In the genomic region with DNA sequence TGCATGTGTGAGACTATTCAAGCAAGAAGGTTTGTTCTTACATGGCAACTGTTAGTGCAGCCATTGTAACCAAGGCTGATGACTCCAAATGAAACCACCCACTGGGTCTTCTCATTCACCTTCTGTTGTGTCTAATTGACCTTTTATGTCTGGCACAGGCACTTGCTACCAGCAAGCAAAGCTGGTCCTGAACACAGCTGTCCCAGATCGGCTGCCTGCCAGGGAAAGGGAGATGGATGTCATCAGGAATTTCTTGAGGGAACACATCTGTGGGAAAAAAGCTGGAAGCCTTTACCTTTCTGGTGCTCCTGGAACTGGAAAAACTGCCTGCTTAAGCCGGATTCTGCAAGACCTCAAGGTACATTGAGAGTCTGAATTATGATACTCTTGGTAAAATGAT, we compare ENCODE assay signal across 12 cellular contexts. TPM values are rescaled to one million over a fixed set of nuclear protein-coding genes. Genes with fewer than 3 reads are reported as not detected.
DNase-seq lines count a peak whose midpoint lies in the region; ATAC-seq and TF ChIP-seq lines count a peak whose summit lies in the region.
"Had no signal": no experiment of that assay in that cellular context is flagged by ENCODE, and none has a peak within 500 bp of the region (broad histone marks: within the 10 kb centered on the region; RNA-seq: fewer than 3 reads in every experiment).

No MANE protein-coding gene starts in this region.

- H4K20me1 ChIP-seq in DND-41 (ENCODE audit: insufficient read depth, low read length): peaks cover 32% of the 10 kb centered on the region; the same call in 1 of the 2 replicates

- no peak for DNase-seq in activated CD4-positive, alpha-beta T cell treated with anti-CD3 and anti-CD28 coated beads, Interleukin-2, amount 10 ng/mL, durations not matched to agents 24 days and 14 days
- DNase-seq in activated CD4-positive, alpha-beta T cell treated with anti-CD3 and anti-CD28 coated beads for 48 hours: no peak
- no peak for DNase-seq in DND-41
- no peak for DNase-seq in RWPE1 (ENCODE audit: low spot score)
- DNase-seq in endodermal cell: no peak
- no peak for DNase-seq in left lung
- no peak for DNase-seq in NOMO-1 (lab: John Stamatoyannopoulos, UW; ENCODE audit: unreplicated experiment in 2 of 2)
- DNase-seq: NCI-H187, NCI-H774 had no signal

- CTCF ChIA-PET in RWPE1 (lab: Yijun Ruan, JAX): interaction anchor here (0.9 to 1.5 kb wide), 2 partner anchors 16 to 73 kb away, joined by 4 to 7 read pairs; no protein-coding TSS in a partner anchor

- H3K27ac ChIP-seq in DND-41 (ENCODE audit: low read length) (no peak overlapping the region), RWPE1 (peak overlapping the region; percentile 28), endodermal cell (ENCODE audit: low read depth, low read length) (no peak overlapping the region), left lung (no peak overlapping the region)

- H3K4me3 Mint-ChIP-seq in activated CD4-positive, alpha-beta T cell treated with anti-CD3 and anti-CD28 coated beads, Interleukin-2, amount 10 ng/mL, durations not matched to agents 24 days and 14 days: peak overlapping the region; percentile 65
- no peak overlapping the region for H3K4me3 Mint-ChIP-seq in endodermal cell

- no peaks in the 10 kb centered on the region for H3K9me3 Mint-ChIP-seq in activated CD4-positive, alpha-beta T cell treated with anti-CD3 and anti-CD28 coated beads, Interleukin-2, amount 10 ng/mL, durations not matched to agents 24 days and 14 days
- no peaks in the 10 kb centered on the region for H3K9me3 Mint-ChIP-seq in endodermal cell

- H3K79me2 ChIP-seq in DND-41 (ENCODE audit: insufficient read depth, low read length): peaks cover 67% of the 10 kb centered on the region

- H3K9me3 ChIP-seq in DND-41 (ENCODE audit: insufficient read depth, low read length, severe bottlenecking) (no peaks in the 10 kb centered on the region), endodermal cell (ENCODE audit: control insufficient read depth, low read length) (no peaks in the 10 kb centered on the region), left lung (no peaks in the 10 kb centered on the region)
- H3K9me3 ChIP-seq: A549 had no signal

- H3K36me3 Mint-ChIP-seq in activated CD4-positive, alpha-beta T cell treated with anti-CD3 and anti-CD28 coated beads, Interleukin-2, amount 10 ng/mL, durations not matched to agents 24 days and 14 days (ENCODE audit: low read depth): peaks cover 64% of the 10 kb centered on the region
- H3K36me3 Mint-ChIP-seq in endodermal cell (ENCODE audit: low read depth): peaks cover 48% of the 10 kb centered on the region

- H3K27ac Mint-ChIP-seq in activated CD4-positive, alpha-beta T cell treated with anti-CD3 and anti-CD28 coated beads, Interleukin-2, amount 10 ng/mL, durations not matched to agents 24 days and 14 days: peak overlapping the region; percentile 92
- peak overlapping the region; percentile 53 for H3K27ac Mint-ChIP-seq in endodermal cell

- H3K4me2 ChIP-seq in DND-41 (ENCODE audit: insufficient read depth, low read length): peak overlapping the region; percentile 79; the same call in 1 of the 2 replicates

- H3K4me1 Mint-ChIP-seq in activated CD4-positive, alpha-beta T cell treated with anti-CD3 and anti-CD28 coated beads, Interleukin-2, amount 10 ng/mL, durations not matched to agents 24 days and 14 days: peaks cover 46% of the 10 kb centered on the region
- peaks cover 16% of the 10 kb centered on the region for H3K4me1 Mint-ChIP-seq in endodermal cell

- H3K4me1 ChIP-seq in DND-41 (ENCODE audit: insufficient read depth, low read length): peaks cover 57% of the 10 kb centered on the region
- no peaks in the 10 kb centered on the region for H3K4me1 ChIP-seq in endodermal cell (ENCODE audit: control insufficient read depth, insufficient read depth, low read length)
- H3K4me1 ChIP-seq in left lung: peaks cover 0 to 19% of the 10 kb centered on the region in 2 donors

- H3K9ac ChIP-seq in DND-41 (ENCODE audit: low read depth, low read length): peak overlapping the region; percentile 1; the same call in 1 of the 2 replicates
- no peak overlapping the region for H3K9ac ChIP-seq in endodermal cell (ENCODE audit: extremely low read depth, low read length, poor library complexity, severe bottlenecking)

- H3K27me3 ChIP-seq in DND-41 (ENCODE audit: insufficient read depth, low read length, poor library complexity) (no peaks in the 10 kb centered on the region), endodermal cell (ENCODE audit: control insufficient read depth, insufficient read depth, low read length, poor library complexity, severe bottlenecking) (no peaks in the 10 kb centered on the region), left lung (no peaks in the 10 kb centered on the region)

- H2AFZ ChIP-seq in DND-41 (ENCODE audit: low read depth, low read length): no peak overlapping the region

- no peak for ATAC-seq in DND-41 (ENCODE audit: insufficient read depth, low read depth)
- no peak for ATAC-seq in left lung
- no peak for ATAC-seq in GM18858 (IDR thresholded peaks at IDR 0.05; ENCODE audit: unreplicated experiment)
- ATAC-seq: HepG2 had no signal

- POLR2A ChIA-PET in RWPE1 (lab: Yijun Ruan, JAX; ENCODE audit: low non-redundant PET): no interaction called here

- no peak for TF ChIP-seq CTCF in DND-41 (IDR thresholded peaks at IDR 0.05; ENCODE audit: borderline replicate concordance, extremely low read depth, low read length, poor library complexity, severe bottlenecking)
- TF ChIP-seq CTCF in RWPE1 (conservative IDR thresholded peaks at IDR 0.05; ENCODE audit: low read depth): no peak
- TF ChIP-seq CTCF in endodermal cell (conservative IDR thresholded peaks at IDR 0.05): no peak
- no peak for TF ChIP-seq CTCF in left lung (IDR thresholded peaks at IDR 0.05)

- peak overlapping the region in 1 of 2 experiments; percentile 7; a peak in 1 of 4 replicates for H3K4me3 ChIP-seq in DND-41 (ENCODE audit: low read depth in 1 of 2, low read length in 2 of 2)
- H3K4me3 ChIP-seq in endodermal cell (ENCODE audit: low read length): no peak overlapping the region
- no peak overlapping the region for H3K4me3 ChIP-seq in left lung
- H3K4me3 ChIP-seq: A549 had no signal

- 85 to 94% methylated on average over 2 of the region's 2 CpGs for WGBS in endodermal cell (ENCODE audit: insufficient coverage in 1 of 2, insufficient read length in 1 of 2), 2 experiments

- intact Hi-C loops in activated CD4-positive, alpha-beta T cell treated with anti-CD3 and anti-CD28 coated beads, Interleukin-2, amount 10 ng/mL, durations not matched to agents 24 days and 14 days (cut with micrococcal nuclease): no loop called here
- intact Hi-C loops in left lung (cut with DNase I): no loop called here

- peaks cover 75% of the 10 kb centered on the region for H3K36me3 ChIP-seq in DND-41 (ENCODE audit: insufficient read depth, low read length)
- peaks cover 62% of the 10 kb centered on the region for H3K36me3 ChIP-seq in endodermal cell (ENCODE audit: control insufficient read depth, insufficient read depth, low read length)
- peaks cover 0 to 31% of the 10 kb centered on the region in 2 donors for H3K36me3 ChIP-seq in left lung

- H3K27me3 Mint-ChIP-seq in activated CD4-positive, alpha-beta T cell treated with anti-CD3 and anti-CD28 coated beads, Interleukin-2, amount 10 ng/mL, durations not matched to agents 24 days and 14 days: no peaks in the 10 kb centered on the region
- H3K27me3 Mint-ChIP-seq in endodermal cell (ENCODE audit: insufficient read depth): no peaks in the 10 kb centered on the region

RNA-seq across cellular contexts. Expression of a gene that starts 3.6 kb away (rescaled TPM):
- total RNA-seq in activated CD4-positive, alpha-beta T cell treated with anti-CD3 and anti-CD28 coated beads, Interleukin-2, amount 10 ng/mL, durations not matched to agents 24 days and 14 days: 139 and 142 TPM in 2 replicates
- total RNA-seq in endodermal cell (10 to 100 TPM; 88.4 to 95.4 TPM), left lung (10 to 100 TPM; 12.8 to 24.1 TPM)
- polyA plus RNA-seq in endodermal cell (2013, experiment 1 of 2): 37.8 TPM
- 33.8 TPM for polyA plus RNA-seq in endodermal cell (2013, experiment 2 of 2)

RNA-seq across cellular contexts. Expression of a gene that starts 17.7 kb away (rescaled TPM):
- 24.0 and 26.2 TPM in 2 replicates for total RNA-seq in activated CD4-positive, alpha-beta T cell treated with anti-CD3 and anti-CD28 coated beads, Interleukin-2, amount 10 ng/mL, durations not matched to agents 24 days and 14 days
- total RNA-seq in endodermal cell (10 to 100 TPM; 22.7 to 27.6 TPM), left lung (10 to 100 TPM; 54.7 to 62.6 TPM)
- polyA plus RNA-seq in endodermal cell (2013, experiment 1 of 2): 51.2 TPM
- polyA plus RNA-seq in endodermal cell (2013, experiment 2 of 2): 49.4 TPM
